In genomic region chr16:30985401-30986128, GRCh38 we compare ENCODE assay signal across 9 cellular contexts. TPM values are rescaled to one million over a fixed set of nuclear protein-coding genes. Genes with fewer than 3 reads are reported as not detected.
A peak's percentile ranks its signal among the peaks of the same experiment; 100 is the strongest.
DNase-seq lines count a peak whose midpoint lies in the region; ATAC-seq and TF ChIP-seq lines count a peak whose summit lies in the region.
"Had no signal": no experiment of that assay in that cellular context is flagged by ENCODE, and none has a peak within 500 bp of the region (broad histone marks: within the 10 kb centered on the region; RNA-seq: fewer than 3 reads in every experiment).

No MANE protein-coding gene starts in this region.

- no peaks in the 10 kb centered on the region for H3K36me3 ChIP-seq in MM.1S (replicated peaks; ENCODE audit: insufficient read depth, low read length)

- no peaks in the 10 kb centered on the region for H4K20me1 ChIP-seq in MM.1S (ENCODE audit: insufficient read depth, low read length)

- no peaks in the 10 kb centered on the region for H3F3A ChIP-seq in MM.1S (ENCODE audit: insufficient read depth, low read length)

- H3K27me3 ChIP-seq in MM.1S (replicated peaks; ENCODE audit: insufficient read depth, low read length), result no peaks in the 10 kb centered on the region

- no peak for ATAC-seq in natural killer cell treated with Interleukin-12 subunit alpha and Interleukin-12 subunit beta and Interleukin-15 and Interleukin-18, amount 100 ng/mL, for 72 hours

- no peak for DNase-seq in GM13977 (ENCODE audit: low spot score)
- DNase-seq in NCI-H2196 treated with DMSO at 0.1 percent for 48 hours (lab: John Stamatoyannopoulos, UW; ENCODE audit: unreplicated experiment), result peak; percentile 83
- peak; percentile 61 for DNase-seq in cerebellum (ENCODE audit: low spot score)
- DNase-seq in mesothelial cell of epicardium (ENCODE audit: low spot score in 2 of 2, unreplicated experiment in 2 of 2), result peak in 1 of 2 experiments; percentile 64
- DNase-seq in natural killer cell treated with Interleukin-12 subunit alpha and Interleukin-12 subunit beta and Interleukin-15 and Interleukin-18, amount 100 ng/mL, for 72 hours (ENCODE audit: low spot score), result no peak
- DNase-seq in NCI-H187 treated with DMSO at 0.1 percent for 48 hours (lab: John Stamatoyannopoulos, UW), result no peak
- no peak for DNase-seq in stimulated activated CD4-positive, alpha-beta T cell treated with anti-CD3 and anti-CD28 coated beads, Interleukin-2, amount 100 ng/mL, for 48 hours
- no peak for DNase-seq in MM.1S

- no peaks in the 10 kb centered on the region for H3K79me2 ChIP-seq in MM.1S (ENCODE audit: low read length)

- in situ Hi-C loops in GM13977 (cut with MboI; ENCODE audit: low pct_unique_long_range_greater_than_20kb, low sequenced_read_pairs, unreplicated experiment), result no loop called here

- no peaks in the 10 kb centered on the region for H3K4me1 ChIP-seq in MM.1S (ENCODE audit: low read length)

- peaks cover 5% of the 10 kb centered on the region for H3K4me1 Mint-ChIP-seq in mesothelial cell of epicardium
- H3K4me1 Mint-ChIP-seq in natural killer cell treated with Interleukin-12 subunit alpha and Interleukin-12 subunit beta and Interleukin-15 and Interleukin-18, amount 100 ng/mL, for 72 hours (ENCODE audit: low read depth in 2 of 2), result peaks cover 0 to 7% of the 10 kb centered on the region in 2 donors
- H3K4me1 Mint-ChIP-seq: neural crest cell had no signal

- H3K4me2 ChIP-seq in MM.1S (ENCODE audit: low read depth, low read length), result no peak overlapping the region

- H2AFZ ChIP-seq in MM.1S (ENCODE audit: low read length), result no peak overlapping the region

- H3K9ac ChIP-seq in MM.1S (ENCODE audit: low read length), result no peak overlapping the region

- H3K9me3 ChIP-seq in MM.1S (replicated peaks; ENCODE audit: insufficient read depth, low read length), result no peaks in the 10 kb centered on the region

- peaks cover 8% of the 10 kb centered on the region for H3K36me3 Mint-ChIP-seq in mesothelial cell of epicardium
- H3K36me3 Mint-ChIP-seq in natural killer cell treated with Interleukin-12 subunit alpha and Interleukin-12 subunit beta and Interleukin-15 and Interleukin-18, amount 100 ng/mL, for 72 hours, result no peaks in the 10 kb centered on the region

- H3K27ac ChIP-seq in MM.1S (ENCODE audit: low read length), result no peak overlapping the region

- H3K27me3 Mint-ChIP-seq in mesothelial cell of epicardium (ENCODE audit: low read depth), result no peaks in the 10 kb centered on the region
- no peaks in the 10 kb centered on the region for H3K27me3 Mint-ChIP-seq in natural killer cell treated with Interleukin-12 subunit alpha and Interleukin-12 subunit beta and Interleukin-15 and Interleukin-18, amount 100 ng/mL, for 72 hours

- no peak overlapping the region for H3K4me3 ChIP-seq in MM.1S (ENCODE audit: low read length)

- H3K27ac Mint-ChIP-seq in mesothelial cell of epicardium, result peak overlapping the region; percentile 64
- H3K27ac Mint-ChIP-seq in natural killer cell treated with Interleukin-12 subunit alpha and Interleukin-12 subunit beta and Interleukin-15 and Interleukin-18, amount 100 ng/mL, for 72 hours, result no peak overlapping the region

- TF ChIP-seq CTCF in GM13977 (IDR thresholded peaks at IDR 0.05; ENCODE audit: extremely low read depth, insufficient read depth, missing control alignments) (peak; percentile 11), mesothelial cell of epicardium (IDR thresholded peaks at IDR 0.05; ENCODE audit: unreplicated experiment) (no peak), MM.1S (IDR thresholded peaks at IDR 0.05; ENCODE audit: low read length) (no peak)

- H3K9me3 Mint-ChIP-seq in mesothelial cell of epicardium, result no peaks in the 10 kb centered on the region
- no peaks in the 10 kb centered on the region for H3K9me3 Mint-ChIP-seq in natural killer cell treated with Interleukin-12 subunit alpha and Interleukin-12 subunit beta and Interleukin-15 and Interleukin-18, amount 100 ng/mL, for 72 hours
- H3K9me3 Mint-ChIP-seq: neural crest cell had no signal

- H3K9me2 ChIP-seq in MM.1S (replicated peaks; ENCODE audit: insufficient read depth, low read length), result no peaks in the 10 kb centered on the region

- peak overlapping the region; percentile 63 for H3K4me3 Mint-ChIP-seq in mesothelial cell of epicardium
- no peak overlapping the region for H3K4me3 Mint-ChIP-seq in natural killer cell treated with Interleukin-12 subunit alpha and Interleukin-12 subunit beta and Interleukin-15 and Interleukin-18, amount 100 ng/mL, for 72 hours

RNA-seq across cellular contexts. Expression of gene HSD3B7, which starts 0.6 kb away (rescaled TPM):
- total RNA-seq in cerebellum, result 1.8 TPM
- total RNA-seq in mesothelial cell of epicardium, result 3.5 to 4.0 TPM (median 3.6 TPM) in 3 replicates
- 1 to 10 TPM; 2.3 to 5.3 TPM for total RNA-seq in natural killer cell treated with Interleukin-12 subunit alpha and Interleukin-12 subunit beta and Interleukin-15 and Interleukin-18, amount 100 ng/mL, for 72 hours

RNA-seq across cellular contexts. Expression of gene STX1B, which starts 24.9 kb away (rescaled TPM):
- total RNA-seq in cerebellum, result 22.5 TPM
- 4.9 to 5.9 TPM (median 5.2 TPM) in 3 replicates for total RNA-seq in mesothelial cell of epicardium
- under 1 TPM; 0.05 to 0.50 TPM for total RNA-seq in natural killer cell treated with Interleukin-12 subunit alpha and Interleukin-12 subunit beta and Interleukin-15 and Interleukin-18, amount 100 ng/mL, for 72 hours

RNA-seq across cellular contexts. Expression of gene SETD1A, which starts 28.0 kb away (rescaled TPM):
- 3.3 TPM for total RNA-seq in cerebellum
- total RNA-seq in mesothelial cell of epicardium, result 30.8 to 39.1 TPM (median 36.4 TPM) in 3 replicates
- total RNA-seq in natural killer cell treated with Interleukin-12 subunit alpha and Interleukin-12 subunit beta and Interleukin-15 and Interleukin-18, amount 100 ng/mL, for 72 hours, result 10 to 100 TPM; 27.5 to 40.0 TPM

RNA-seq across cellular contexts. Expression of gene ORAI3, which starts 36.7 kb away (rescaled TPM):
- total RNA-seq in cerebellum, result 5.4 TPM
- 25.8 to 28.2 TPM (median 26.2 TPM) in 3 replicates for total RNA-seq in mesothelial cell of epicardium
- total RNA-seq in natural killer cell treated with Interleukin-12 subunit alpha and Interleukin-12 subunit beta and Interleukin-15 and Interleukin-18, amount 100 ng/mL, for 72 hours, result 10 to 100 TPM in 1 of 2 donors, 1 to 10 TPM in 1; 7.4 to 16.8 TPM

RNA-seq across cellular contexts. Expression of gene STX4, which starts 47.8 kb away (rescaled TPM):
- 16.4 TPM for total RNA-seq in cerebellum
- total RNA-seq in mesothelial cell of epicardium, result 39.2 to 42.8 TPM (median 40.2 TPM) in 3 replicates
- total RNA-seq in natural killer cell treated with Interleukin-12 subunit alpha and Interleukin-12 subunit beta and Interleukin-15 and Interleukin-18, amount 100 ng/mL, for 72 hours, result 10 to 100 TPM; 85.1 to 92.0 TPM

Comparison
In these comparisons a context has a peak if more than half of its experiments do, and no peak if none do; other contexts are left out.
1. DNase-seq: peak in NCI-H2196 treated with DMSO at 0.1 percent for 48 hours (single experiment) and cerebellum (single experiment); none in GM13977 (single experiment), natural killer cell treated with Interleukin-12 subunit alpha and Interleukin-12 subunit beta and Interleukin-15 and Interleukin-18, amount 100 ng/mL, for 72 hours (single experiment), NCI-H187 treated with DMSO at 0.1 percent for 48 hours (single experiment), stimulated activated CD4-positive, alpha-beta T cell treated with anti-CD3 and anti-CD28 coated beads, Interleukin-2, amount 100 ng/mL, for 48 hours (0 of 2) and MM.1S (single experiment).